In genomic region chr19:41531438-41532311, GRCh38 we compare ENCODE assay signal across 1 cellular context.
A peak's percentile ranks its signal among the peaks of the same experiment; 100 is the strongest.
TF ChIP-seq lines count a peak whose summit lies in the region.

No MANE protein-coding gene starts in this region.

TF ChIP-seq in endothelial cell of umbilical vein, 7 proteins besides CTCF, POLR2A, EP300 and RAD21 (continued from another document):
- TF ChIP-seq JUN (IDR thresholded peaks at IDR 0.05; ENCODE audit: borderline replicate concordance, insufficient read depth, insufficient read length, low read depth) (peak; percentile 56), GATA2 (IDR thresholded peaks at IDR 0.05; ENCODE audit: insufficient read depth, insufficient read length, low read depth, low read length) (no peak)
